In genomic region chr13:106867249-106867648, GRCh38 we compare ENCODE assay signal across 11 cellular contexts.
DNase-seq lines count a peak whose midpoint lies in the region; ATAC-seq and TF ChIP-seq lines count a peak whose summit lies in the region.
"Had no signal": no experiment of that assay in that cellular context is flagged by ENCODE, and none has a peak within 500 bp of the region (broad histone marks: within the 10 kb centered on the region; RNA-seq: fewer than 3 reads in every experiment).

No MANE protein-coding gene starts in this region.

- peak; percentile 45; the same call in 2 of the 3 replicates for ATAC-seq in RWPE2 (ENCODE audit: low read depth)
- no peak for ATAC-seq in gastroesophageal sphincter
- ATAC-seq in HG03439 (IDR thresholded peaks at IDR 0.05; ENCODE audit: unreplicated experiment): no peak

- DNase-seq in AG08396 (ENCODE audit: low spot score): peak; percentile 10
- DNase-seq in RWPE2 (ENCODE audit: low spot score): no peak
- peak; percentile 15 for DNase-seq in pons (ENCODE audit: low spot score)
- DNase-seq in activated T-helper 1 cell treated with anti-CD3 and anti-CD28 coated beads, Interleukin-12 subunit alpha, Interleukin-12 subunit beta, Interleukin-2, Interleukin-4 antibody, amounts not matched to agents 30 ng/mL and 10 ng/mL and 1 ng/mL, durations not matched to agents 14 hours and 24 hours and 36 hours (ENCODE audit: low spot score): no peak
- no peak for DNase-seq in T-helper 1 cell
- no peak for DNase-seq in middle frontal gyrus (ENCODE audit: extremely low spot score, low spot score)
- DNase-seq: islet precursor cell, NCI-H187 had no signal

- H3K27me3 ChIP-seq in RWPE2 (ENCODE audit: insufficient read depth, poor library complexity, severe bottlenecking) (peaks cover 3% of the 10 kb centered on the region), gastroesophageal sphincter (no peaks in the 10 kb centered on the region)

- H3K4me1 Mint-ChIP-seq in activated T-helper 1 cell treated with anti-CD3 and anti-CD28 coated beads, Interleukin-12 subunit alpha, Interleukin-12 subunit beta, Interleukin-2, Interleukin-4 antibody, amounts not matched to agents 30 ng/mL and 10 ng/mL and 1 ng/mL, durations not matched to agents 14 hours and 24 hours and 36 hours (ENCODE audit: low read depth): no peaks in the 10 kb centered on the region

- no peaks in the 10 kb centered on the region for H3K9me3 ChIP-seq in RWPE2 (ENCODE audit: severe bottlenecking)
- H3K9me3 ChIP-seq in gastroesophageal sphincter: no peaks in the 10 kb centered on the region

- H3K27me3 Mint-ChIP-seq in activated T-helper 1 cell treated with anti-CD3 and anti-CD28 coated beads, Interleukin-12 subunit alpha, Interleukin-12 subunit beta, Interleukin-2, Interleukin-4 antibody, amounts not matched to agents 30 ng/mL and 10 ng/mL and 1 ng/mL, durations not matched to agents 14 hours and 24 hours and 36 hours (ENCODE audit: insufficient read depth): no peaks in the 10 kb centered on the region

- H3K27ac Mint-ChIP-seq in activated T-helper 1 cell treated with anti-CD3 and anti-CD28 coated beads, Interleukin-12 subunit alpha, Interleukin-12 subunit beta, Interleukin-2, Interleukin-4 antibody, amounts not matched to agents 30 ng/mL and 10 ng/mL and 1 ng/mL, durations not matched to agents 14 hours and 24 hours and 36 hours: no peak overlapping the region
- H3K27ac Mint-ChIP-seq: activated T-helper 2 cell treated with anti-CD3 and anti-CD28 coated beads, Interferon-gamma antibody, Interleukin-2, Interleukin-4, amounts not matched to agents 10 μg/mL and 5 μg/mL and 100 μg/mL, durations not matched to agents 14 hours and 24 hours and 36 hours had no signal

- H3K4me1 ChIP-seq in RWPE2 (ENCODE audit: insufficient read depth, poor library complexity, severe bottlenecking): no peaks in the 10 kb centered on the region
- peaks cover 0 to 10% (median 0%) of the 10 kb centered on the region in 3 donors for H3K4me1 ChIP-seq in gastroesophageal sphincter

- no peak overlapping the region for H3K27ac ChIP-seq in RWPE2 (ENCODE audit: poor library complexity, severe bottlenecking)
- peak overlapping the region in 1 of 4 donors; percentile 9 for H3K27ac ChIP-seq in gastroesophageal sphincter

- no peak for TF ChIP-seq POLR2A in gastroesophageal sphincter (IDR thresholded peaks at IDR 0.05)

- H3K36me3 Mint-ChIP-seq in activated T-helper 1 cell treated with anti-CD3 and anti-CD28 coated beads, Interleukin-12 subunit alpha, Interleukin-12 subunit beta, Interleukin-2, Interleukin-4 antibody, amounts not matched to agents 30 ng/mL and 10 ng/mL and 1 ng/mL, durations not matched to agents 14 hours and 24 hours and 36 hours (ENCODE audit: low read depth): no peaks in the 10 kb centered on the region

- H3K4me3 Mint-ChIP-seq in activated T-helper 1 cell treated with anti-CD3 and anti-CD28 coated beads, Interleukin-12 subunit alpha, Interleukin-12 subunit beta, Interleukin-2, Interleukin-4 antibody, amounts not matched to agents 30 ng/mL and 10 ng/mL and 1 ng/mL, durations not matched to agents 14 hours and 24 hours and 36 hours: no peak overlapping the region

- intact Hi-C loops in activated T-helper 1 cell treated with anti-CD3 and anti-CD28 coated beads, Interleukin-12 subunit alpha, Interleukin-12 subunit beta, Interleukin-2, Interleukin-4 antibody, amounts not matched to agents 30 ng/mL and 10 ng/mL and 1 ng/mL, durations not matched to agents 14 hours and 24 hours and 36 hours (cut with micrococcal nuclease): no loop called here

- no peak for TF ChIP-seq EP300 in gastroesophageal sphincter (IDR thresholded peaks at IDR 0.05)

- H3K4me3 ChIP-seq in RWPE2 (ENCODE audit: severe bottlenecking): no peak overlapping the region
- peak overlapping the region; percentile 29 to 34 for H3K4me3 ChIP-seq in gastroesophageal sphincter

- H3K36me3 ChIP-seq in RWPE2 (ENCODE audit: low read depth) (no peaks in the 10 kb centered on the region), gastroesophageal sphincter (no peaks in the 10 kb centered on the region)

- 3 to 5% methylated on average over 13 of the region's 13 CpGs for WGBS in gastroesophageal sphincter (ENCODE audit: low coverage in 1 of 2), 2 donors

- H3K9me3 Mint-ChIP-seq in activated T-helper 1 cell treated with anti-CD3 and anti-CD28 coated beads, Interleukin-12 subunit alpha, Interleukin-12 subunit beta, Interleukin-2, Interleukin-4 antibody, amounts not matched to agents 30 ng/mL and 10 ng/mL and 1 ng/mL, durations not matched to agents 14 hours and 24 hours and 36 hours: no peaks in the 10 kb centered on the region
- H3K9me3 Mint-ChIP-seq: activated T-helper 2 cell treated with anti-CD3 and anti-CD28 coated beads, Interferon-gamma antibody, Interleukin-2, Interleukin-4, amounts not matched to agents 10 μg/mL and 5 μg/mL and 100 μg/mL, durations not matched to agents 14 hours and 24 hours and 36 hours had no signal

- TF ChIP-seq CTCF in RWPE2 (IDR thresholded peaks at IDR 0.05; ENCODE audit: poor library complexity, severe bottlenecking): no peak
- peak in 3 of 4 experiments; percentile 21 to 25 (median 21) for TF ChIP-seq CTCF in gastroesophageal sphincter (IDR thresholded peaks at IDR 0.05)

Comparison
In these comparisons a context has a peak if more than half of its experiments do, and no peak if none do; other contexts are left out.
1. DNase-seq: peak in AG08396 (single experiment) and pons (single experiment); none in RWPE2 (single experiment), activated T-helper 1 cell treated with anti-CD3 and anti-CD28 coated beads, Interleukin-12 subunit alpha, Interleukin-12 subunit beta, Interleukin-2, Interleukin-4 antibody, amounts not matched to agents 30 ng/mL and 10 ng/mL and 1 ng/mL, durations not matched to agents 14 hours and 24 hours and 36 hours (single experiment), T-helper 1 cell (0 of 5) and middle frontal gyrus (single experiment).